11 cellular contexts compared by ENCODE assay signal in genomic region chr16:69781118-69781517, GRCh38.
"Had no signal": no experiment of that assay in that cellular context is flagged by ENCODE, and none has a peak within 500 bp of the region (broad histone marks: within the 10 kb centered on the region; RNA-seq: fewer than 3 reads in every experiment).

No MANE protein-coding gene starts in this region.

- H3K4me1 Mint-ChIP-seq: brain had no signal

- H3K4me3 ChIP-seq: hepatocyte, right atrium auricular region, tibial nerve had no signal

- H3K4me3 Mint-ChIP-seq: activated CD4-positive, alpha-beta memory T cell treated with anti-CD3 and anti-CD28 coated beads, Interleukin-2, amount 10 ng/mL, durations not matched to agents 7 days and 5 days; brain; dendritic cell treated with granulocyte-macrophage colony-stimulating factor and Interleukin-4, amounts not matched to agents 40 ng/mL and 50 ng/mL, for 4 days had no signal

- H3K27me3 ChIP-seq: hepatocyte, right atrium auricular region, tibial nerve had no signal

- H3K27me3 Mint-ChIP-seq: activated CD4-positive, alpha-beta memory T cell treated with anti-CD3 and anti-CD28 coated beads, Interleukin-2, amount 10 ng/mL, durations not matched to agents 7 days and 5 days; brain; dendritic cell treated with granulocyte-macrophage colony-stimulating factor and Interleukin-4, amounts not matched to agents 40 ng/mL and 50 ng/mL, for 4 days had no signal

- H3K36me3 ChIP-seq: right atrium auricular region had no signal

- DNase-seq: activated CD4-positive, alpha-beta memory T cell treated with anti-CD3 and anti-CD28 coated beads, Interleukin-2, amount 10 ng/mL, durations not matched to agents 7 days and 5 days; activated gamma-delta T cell; amniotic stem cell; cerebellar nuclear complex; erythroblast; small intestine had no signal

- H3K4me1 ChIP-seq: right atrium auricular region, tibial nerve had no signal

- H3K27ac Mint-ChIP-seq: activated CD4-positive, alpha-beta memory T cell treated with anti-CD3 and anti-CD28 coated beads, Interleukin-2, amount 10 ng/mL, durations not matched to agents 7 days and 5 days; brain; dendritic cell treated with granulocyte-macrophage colony-stimulating factor and Interleukin-4, amounts not matched to agents 40 ng/mL and 50 ng/mL, for 4 days had no signal

- H3K27ac ChIP-seq: hepatocyte, right atrium auricular region, tibial nerve had no signal
